ENCODE assay signal across 36 cellular contexts in the genomic region with DNA sequence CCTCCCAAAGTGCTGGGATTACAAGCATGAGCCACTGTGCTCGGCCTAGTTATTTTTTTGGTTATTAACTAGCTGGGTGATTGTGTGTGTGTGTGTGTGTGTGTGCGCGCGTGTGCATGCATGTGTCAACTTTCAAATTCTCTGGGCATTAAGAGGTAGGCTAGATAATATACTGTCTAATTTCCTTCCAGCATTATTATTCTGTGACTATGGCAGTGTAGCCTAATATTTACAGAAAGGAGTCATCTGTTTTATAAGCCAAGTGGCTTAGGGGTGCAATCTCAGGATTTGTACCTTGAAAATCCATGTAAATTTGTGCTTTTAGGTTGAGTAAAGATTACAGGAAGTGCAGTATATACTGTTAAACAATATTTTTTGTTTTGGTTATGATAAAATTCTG.
"Had no signal": no experiment of that assay in that cellular context is flagged by ENCODE, and none has a peak within 500 bp of the region (broad histone marks: within the 10 kb centered on the region; RNA-seq: fewer than 3 reads in every experiment).

No MANE protein-coding gene starts in this region.

- H3K4me3 Mint-ChIP-seq: activated B cell treated with CpG ODN at 0.5 μM for 24 hours; activated CD4-positive, alpha-beta memory T cell treated with anti-CD3 and anti-CD28 coated beads for 36 hours; activated CD4-positive, alpha-beta T cell treated with anti-CD3 and anti-CD28 coated beads, Interleukin-2, amount 10 ng/mL, durations not matched to agents 24 days and 14 days; activated CD8-positive, alpha-beta T cell treated with anti-CD3 and anti-CD28 coated beads for 36 hours; activated naive CD4-positive, alpha-beta T cell treated with anti-CD3 and anti-CD28 coated beads, Interleukin-2, amount 10 ng/mL, durations not matched to agents 7 days and 5 days; activated naive CD4-positive, alpha-beta T cell treated with anti-CD3 and anti-CD28 coated beads, Interleukin-2, amount 50 U/mL, for 24 hours; activated naive CD8-positive, alpha-beta T cell; activated naive CD8-positive, alpha-beta T cell treated with anti-CD3 and anti-CD28 coated beads, Interleukin-2, amount 10 ng/mL, durations not matched to agents 7 days and 5 days; activated naive CD8-positive, alpha-beta T cell treated with anti-CD3 and anti-CD28 coated beads, Interleukin-2, amount 50 U/mL, for 24 hours; activated T-cell treated with anti-CD3 and anti-CD28 coated beads, Interleukin-2, amount 50 U/mL, for 4 hours; brain; central memory CD8-positive, alpha-beta T cell; T-helper 1 cell treated with Interleukin-12 subunit alpha and Interleukin-12 subunit beta and Interleukin-4 antibody, amounts not matched to agents 30 μg/mL and 1 μg/mL, for 36 hours; T-helper 2 cell treated with Interferon-gamma antibody and Interleukin-4, amounts not matched to agents 5 μg/mL and 100 μg/mL, for 36 hours had no signal

- H3K36me3 ChIP-seq: ascending aorta, cardiac muscle cell had no signal

- H3K27ac Mint-ChIP-seq: activated B cell treated with CpG ODN at 0.5 μM for 24 hours; activated CD4-positive, alpha-beta memory T cell treated with anti-CD3 and anti-CD28 coated beads for 36 hours; activated CD4-positive, alpha-beta T cell treated with anti-CD3 and anti-CD28 coated beads, Interleukin-2, amount 10 ng/mL, durations not matched to agents 24 days and 14 days; activated CD8-positive, alpha-beta T cell treated with anti-CD3 and anti-CD28 coated beads for 36 hours; activated naive CD4-positive, alpha-beta T cell treated with anti-CD3 and anti-CD28 coated beads, Interleukin-2, amount 10 ng/mL, durations not matched to agents 7 days and 5 days; activated naive CD4-positive, alpha-beta T cell treated with anti-CD3 and anti-CD28 coated beads, Interleukin-2, amount 50 U/mL, for 24 hours; activated naive CD8-positive, alpha-beta T cell; activated naive CD8-positive, alpha-beta T cell treated with anti-CD3 and anti-CD28 coated beads, Interleukin-2, amount 10 ng/mL, durations not matched to agents 7 days and 5 days; activated naive CD8-positive, alpha-beta T cell treated with anti-CD3 and anti-CD28 coated beads, Interleukin-2, amount 50 U/mL, for 24 hours; activated T-helper 2 cell treated with anti-CD3 and anti-CD28 coated beads, Interferon-gamma antibody, Interleukin-2, Interleukin-4, amounts not matched to agents 10 μg/mL and 5 μg/mL and 100 μg/mL, durations not matched to agents 14 hours and 24 hours and 36 hours; T-helper 1 cell treated with Interleukin-12 subunit alpha and Interleukin-12 subunit beta and Interleukin-4 antibody, amounts not matched to agents 30 μg/mL and 1 μg/mL, for 36 hours; T-helper 2 cell treated with Interferon-gamma antibody and Interleukin-4, amounts not matched to agents 5 μg/mL and 100 μg/mL, for 36 hours had no signal

- H3K4me1 Mint-ChIP-seq: activated B cell treated with CpG ODN at 0.5 μM for 24 hours; activated CD4-positive, alpha-beta T cell treated with anti-CD3 and anti-CD28 coated beads, Interleukin-2, amount 10 ng/mL, durations not matched to agents 24 days and 14 days; activated naive CD4-positive, alpha-beta T cell treated with anti-CD3 and anti-CD28 coated beads, Interleukin-2, amount 10 ng/mL, durations not matched to agents 7 days and 5 days; activated naive CD4-positive, alpha-beta T cell treated with anti-CD3 and anti-CD28 coated beads, Interleukin-2, amount 50 U/mL, for 24 hours; activated naive CD8-positive, alpha-beta T cell treated with anti-CD3 and anti-CD28 coated beads, Interleukin-2, amount 10 ng/mL, durations not matched to agents 7 days and 5 days; activated naive CD8-positive, alpha-beta T cell treated with anti-CD3 and anti-CD28 coated beads, Interleukin-2, amount 50 U/mL, for 24 hours; central memory CD8-positive, alpha-beta T cell had no signal

- H3K9me3 Mint-ChIP-seq: activated B cell treated with CpG ODN at 0.5 μM for 24 hours; activated CD4-positive, alpha-beta memory T cell treated with anti-CD3 and anti-CD28 coated beads for 36 hours; activated CD4-positive, alpha-beta T cell treated with anti-CD3 and anti-CD28 coated beads, Interleukin-2, amount 10 ng/mL, durations not matched to agents 24 days and 14 days; activated CD8-positive, alpha-beta T cell treated with anti-CD3 and anti-CD28 coated beads for 36 hours; activated naive CD4-positive, alpha-beta T cell treated with anti-CD3 and anti-CD28 coated beads, Interleukin-2, amount 10 ng/mL, durations not matched to agents 7 days and 5 days; activated naive CD4-positive, alpha-beta T cell treated with anti-CD3 and anti-CD28 coated beads, Interleukin-2, amount 50 U/mL, for 24 hours; activated naive CD8-positive, alpha-beta T cell treated with anti-CD3 and anti-CD28 coated beads, Interleukin-2, amount 10 ng/mL, durations not matched to agents 7 days and 5 days; activated naive CD8-positive, alpha-beta T cell treated with anti-CD3 and anti-CD28 coated beads, Interleukin-2, amount 50 U/mL, for 24 hours; activated T-cell treated with anti-CD3 and anti-CD28 coated beads, Interleukin-2, amount 50 U/mL, for 4 hours; activated T-helper 2 cell treated with anti-CD3 and anti-CD28 coated beads, Interferon-gamma antibody, Interleukin-2, Interleukin-4, amounts not matched to agents 10 μg/mL and 5 μg/mL and 100 μg/mL, durations not matched to agents 14 hours and 24 hours and 36 hours; brain; central memory CD8-positive, alpha-beta T cell; T-helper 1 cell treated with Interleukin-12 subunit alpha and Interleukin-12 subunit beta and Interleukin-4 antibody, amounts not matched to agents 30 μg/mL and 1 μg/mL, for 36 hours; T-helper 2 cell treated with Interferon-gamma antibody and Interleukin-4, amounts not matched to agents 5 μg/mL and 100 μg/mL, for 36 hours had no signal

- DNase-seq: activated B cell treated with CpG ODN at 0.5 μM for 24 hours; activated CD4-positive, alpha-beta memory T cell treated with anti-CD3 and anti-CD28 coated beads for 36 hours; activated CD4-positive, alpha-beta T cell treated with anti-CD3 and anti-CD28 coated beads for 4 hours; activated CD4-positive, alpha-beta T cell treated with anti-CD3 and anti-CD28 coated beads, Interleukin-2, amount 10 ng/mL, durations not matched to agents 24 days and 14 days; activated CD4-positive, alpha-beta T cell treated with anti-CD3 and anti-CD28 coated beads, Interleukin-2, amount 50 U/mL, for 1 hour; activated CD4-positive, alpha-beta T cell treated with anti-CD3 and anti-CD28 coated beads, Interleukin-2, amount 50 U/mL, for 4 hours; activated CD4-positive, CD25-positive, alpha-beta regulatory T cell treated with anti-CD3 and anti-CD28 coated beads, Interleukin-2, amount 50 U/mL, for 72 hours; activated CD8-positive, alpha-beta memory T cell treated with anti-CD3 and anti-CD28 coated beads, Interleukin-2, amount 50 U/mL, for 4 hours; activated CD8-positive, alpha-beta T cell treated with anti-CD3 and anti-CD28 coated beads for 36 hours; activated effector memory CD4-positive, alpha-beta T cell treated with Interleukin-2 at 50 U/mL for 16 hours; activated gamma-delta T cell; activated naive CD4-positive, alpha-beta T cell treated with anti-CD3 and anti-CD28 coated beads, Interleukin-2, amount 10 ng/mL, durations not matched to agents 7 days and 5 days; activated naive CD4-positive, alpha-beta T cell treated with Interleukin-2 at 50 U/mL for 16 hours; activated naive CD8-positive, alpha-beta T cell treated with anti-CD3 and anti-CD28 coated beads, Interleukin-2, amount 10 ng/mL, durations not matched to agents 7 days and 5 days; activated naive CD8-positive, alpha-beta T cell treated with anti-CD3 and anti-CD28 coated beads, Interleukin-2, amount 50 U/mL, for 24 hours; activated T-cell treated with anti-CD3 and anti-CD28 coated beads for 4 hours; activated T-cell treated with anti-CD3 and anti-CD28 coated beads, Interleukin-2, amount 50 U/mL, for 1 hour; activated T-cell treated with anti-CD3 and anti-CD28 coated beads, Interleukin-2, amount 50 U/mL, for 4 hours; amygdala; anterior cingulate cortex; caudate nucleus; cerebellar nuclear complex; T-helper 2 cell; T-helper 9 cell had no signal

- H3K27me3 ChIP-seq: ascending aorta, cardiac muscle cell had no signal

- H3K36me3 Mint-ChIP-seq: activated CD4-positive, alpha-beta memory T cell treated with anti-CD3 and anti-CD28 coated beads for 36 hours; activated naive CD4-positive, alpha-beta T cell treated with anti-CD3 and anti-CD28 coated beads, Interleukin-2, amount 10 ng/mL, durations not matched to agents 7 days and 5 days; activated naive CD4-positive, alpha-beta T cell treated with anti-CD3 and anti-CD28 coated beads, Interleukin-2, amount 50 U/mL, for 24 hours; activated naive CD8-positive, alpha-beta T cell; activated naive CD8-positive, alpha-beta T cell treated with anti-CD3 and anti-CD28 coated beads, Interleukin-2, amount 10 ng/mL, durations not matched to agents 7 days and 5 days; brain had no signal

- H3K9me3 ChIP-seq: ascending aorta had no signal

- FAIRE-seq: bronchial epithelial cell, TTC549 had no signal

- H3K4me3 ChIP-seq: ascending aorta, cardiac muscle cell had no signal

- ATAC-seq: activated CD8-positive, alpha-beta T cell treated with anti-CD3 and anti-CD28 coated beads for 36 hours; activated naive CD8-positive, alpha-beta T cell treated with anti-CD3 and anti-CD28 coated beads, Interleukin-2, amount 50 U/mL, for 24 hours; activated T-cell treated with anti-CD3 and anti-CD28 coated beads, Interleukin-2, amount 50 U/mL, for 4 hours had no signal

- H3K4me1 ChIP-seq: ascending aorta had no signal

- H3K27me3 Mint-ChIP-seq: activated B cell treated with CpG ODN at 0.5 μM for 24 hours; activated CD4-positive, alpha-beta memory T cell treated with anti-CD3 and anti-CD28 coated beads for 36 hours; activated CD4-positive, alpha-beta T cell treated with anti-CD3 and anti-CD28 coated beads, Interleukin-2, amount 10 ng/mL, durations not matched to agents 24 days and 14 days; activated CD8-positive, alpha-beta T cell treated with anti-CD3 and anti-CD28 coated beads for 36 hours; activated naive CD4-positive, alpha-beta T cell treated with anti-CD3 and anti-CD28 coated beads, Interleukin-2, amount 10 ng/mL, durations not matched to agents 7 days and 5 days; activated naive CD4-positive, alpha-beta T cell treated with anti-CD3 and anti-CD28 coated beads, Interleukin-2, amount 50 U/mL, for 24 hours; activated naive CD8-positive, alpha-beta T cell; activated naive CD8-positive, alpha-beta T cell treated with anti-CD3 and anti-CD28 coated beads, Interleukin-2, amount 50 U/mL, for 24 hours; brain; central memory CD8-positive, alpha-beta T cell had no signal

- H3K27ac ChIP-seq: ascending aorta, cardiac muscle cell, VCaP had no signal
